ENCODE assay signal across 8 cellular contexts in genomic region chr16:28845173-28846079, GRCh38. TPM values are rescaled to one million over a fixed set of nuclear protein-coding genes. Genes with fewer than 3 reads are reported as not detected.
DNase-seq lines count a peak whose midpoint lies in the region; ATAC-seq and TF ChIP-seq lines count a peak whose summit lies in the region.

No MANE protein-coding gene starts in this region.

- H3K9me3 Mint-ChIP-seq in activated T-cell treated with anti-CD3 and anti-CD28 coated beads, Interleukin-2, amount 50 U/mL, for 72 hours: no peaks in the 10 kb centered on the region

- H3K36me3 Mint-ChIP-seq in activated T-cell treated with anti-CD3 and anti-CD28 coated beads, Interleukin-2, amount 50 U/mL, for 72 hours (ENCODE audit: insufficient read depth in 2 of 2): peaks cover 0 to 6% of the 10 kb centered on the region in 2 donors

- DNase-seq in heart left ventricle (no peak), Right ventricle myocardium inferior (ENCODE audit: missing footprints) (no peak), LHCN-M2 (ENCODE audit: low read depth) (peak; percentile 32), glomerular visceral epithelial cell (ENCODE audit: extremely low spot score) (peak; percentile 46), renal cortical epithelial cell (ENCODE audit: low read depth) (peak; percentile 56)
- peak; percentile 50 to 57 for DNase-seq in activated T-cell treated with anti-CD3 and anti-CD28 coated beads, Interleukin-2, amount 50 U/mL, for 72 hours

- peaks cover 0 to 25% (median 18%) of the 10 kb centered on the region in 12 donors for H3K4me1 ChIP-seq in heart left ventricle

- 22 to 32% (median 24%) methylated on average over 21 to 28 of the region's 28 CpGs for WGBS in heart left ventricle, 4 donors

- peak overlapping the region; percentile 95 for H3K27ac Mint-ChIP-seq in activated T-cell treated with anti-CD3 and anti-CD28 coated beads, Interleukin-2, amount 50 U/mL, for 72 hours

- TF ChIP-seq POLR2A in heart left ventricle (IDR thresholded peaks at IDR 0.05): no peak

- intact Hi-C loops in heart left ventricle (cut with DNase I) (loop anchor here in 9 of 10 donors (1.0 to 5.0 kb wide), 12 partner anchors 15 to 129 kb away; partner anchors contain the start of genes SH2B1 (in 6 of the 9), ATXN2L (in 3 of the 9), NFATC2IP (in 1 of the 9) and RABEP2 (in 1 of the 9)), Right ventricle myocardium inferior (cut with DNase I) (loop anchor here (1.0 to 10.0 kb wide), 5 partner anchors 18 to 351 kb away; partner anchors contain the start of genes APOBR, CLN3, RABEP2 and SH2B1)

- no peaks in the 10 kb centered on the region for H3K9me3 ChIP-seq in heart left ventricle

- peaks cover 28% of the 10 kb centered on the region for H3K4me1 Mint-ChIP-seq in activated T-cell treated with anti-CD3 and anti-CD28 coated beads, Interleukin-2, amount 50 U/mL, for 72 hours (ENCODE audit: low read depth)

- peak overlapping the region in 11 of 12 donors; percentile 73 to 96 (median 90) for H3K27ac ChIP-seq in heart left ventricle

- ATAC-seq in heart left ventricle (no peak), Right ventricle myocardium inferior (no peak), GM21423 (IDR thresholded peaks at IDR 0.05; ENCODE audit: unreplicated experiment) (no peak), GM19023 (IDR thresholded peaks at IDR 0.05; ENCODE audit: unreplicated experiment) (no peak)
- ATAC-seq in activated T-cell treated with anti-CD3 and anti-CD28 coated beads, Interleukin-2, amount 50 U/mL, for 72 hours (replicated peaks in 1 of 2): peak; percentile 8

- H3K27me3 Mint-ChIP-seq in activated T-cell treated with anti-CD3 and anti-CD28 coated beads, Interleukin-2, amount 50 U/mL, for 72 hours (ENCODE audit: low read depth): no peaks in the 10 kb centered on the region

- H3K36me3 ChIP-seq in heart left ventricle: peaks cover 0 to 42% (median 39%) of the 10 kb centered on the region in 9 donors

- H3K27me3 ChIP-seq in heart left ventricle: no peaks in the 10 kb centered on the region

- H3K4me3 ChIP-seq in heart left ventricle: peak overlapping the region; percentile 63 to 100 (median 85)

- TF ChIP-seq CTCF in heart left ventricle (IDR thresholded peaks at IDR 0.05): no peak

- H3K4me3 Mint-ChIP-seq in activated T-cell treated with anti-CD3 and anti-CD28 coated beads, Interleukin-2, amount 50 U/mL, for 72 hours: peak overlapping the region; percentile 95 to 98

RNA-seq across cellular contexts. Expression of gene TUFM, which starts 0.7 kb away (rescaled TPM):
- total RNA-seq in heart left ventricle (100 to 1,000 TPM; 179 to 250 (median 225) TPM), Right ventricle myocardium inferior (252 TPM), LHCN-M2 (2014; rRNA removed) (147 and 166 TPM in 2 replicates), renal cortical epithelial cell (129 and 130 TPM in 2 replicates)
- polyA plus RNA-seq in heart left ventricle: 100 to 1,000 TPM; 281 to 384 TPM
- 182 TPM for polyA plus RNA-seq in LHCN-M2 (2012)
- total RNA-seq in activated T-cell treated with anti-CD3 and anti-CD28 coated beads, Interleukin-2, amount 50 U/mL, for 72 hours: 100 to 1,000 TPM; 172 to 220 TPM

RNA-seq across cellular contexts. Expression of gene SH2B1, which starts 18.2 kb away (rescaled TPM):
- total RNA-seq in heart left ventricle (10 to 100 TPM; 27.5 to 47.1 (median 34.7) TPM), Right ventricle myocardium inferior (41.3 TPM), LHCN-M2 (2014; rRNA removed) (28.4 and 29.3 TPM in 2 replicates), renal cortical epithelial cell (10.8 and 21.4 TPM in 2 replicates)
- 10 to 100 TPM; 34.6 to 43.0 TPM for polyA plus RNA-seq in heart left ventricle
- polyA plus RNA-seq in LHCN-M2 (2012): 32.2 TPM
- 10 to 100 TPM; 46.7 to 48.1 TPM for total RNA-seq in activated T-cell treated with anti-CD3 and anti-CD28 coated beads, Interleukin-2, amount 50 U/mL, for 72 hours

RNA-seq across cellular contexts. Expression of gene ATXN2L, which starts 22.6 kb away (rescaled TPM):
- total RNA-seq in heart left ventricle (10 to 100 TPM; 33.7 to 73.9 (median 44.8) TPM), Right ventricle myocardium inferior (46.3 TPM), LHCN-M2 (2014; rRNA removed) (41.7 and 54.5 TPM in 2 replicates), renal cortical epithelial cell (26.6 and 92.6 TPM in 2 replicates)
- 10 to 100 TPM; 43.5 to 48.9 TPM for polyA plus RNA-seq in heart left ventricle
- polyA plus RNA-seq in LHCN-M2 (2012): 60.7 TPM
- total RNA-seq in activated T-cell treated with anti-CD3 and anti-CD28 coated beads, Interleukin-2, amount 50 U/mL, for 72 hours: 100 to 1,000 TPM; 456 to 594 TPM

RNA-seq across cellular contexts. Expression of gene ATP2A1, which starts 32.9 kb away (rescaled TPM):
- under 1 TPM in 5 of 9 donors, not detected in 4; 0.15 to 0.63 (median 0.52) TPM for total RNA-seq in heart left ventricle
- polyA plus RNA-seq in heart left ventricle: under 1 TPM; 0.06 to 0.19 TPM
- 0.11 TPM for total RNA-seq in Right ventricle myocardium inferior
- 0.92 and 0.96 TPM in 2 replicates for total RNA-seq in LHCN-M2 (2014; rRNA removed)
- 1.4 TPM for polyA plus RNA-seq in LHCN-M2 (2012)
- 1 to 10 TPM; 6.1 to 8.4 TPM for total RNA-seq in activated T-cell treated with anti-CD3 and anti-CD28 coated beads, Interleukin-2, amount 50 U/mL, for 72 hours
- 0.10 TPM in 1 of 2 replicates, not detected in the other for total RNA-seq in renal cortical epithelial cell

Comparison
In these comparisons a context has a peak if more than half of its experiments do, and no peak if none do; other contexts are left out.
1. ATAC-seq: peak in activated T-cell treated with anti-CD3 and anti-CD28 coated beads, Interleukin-2, amount 50 U/mL, for 72 hours (2 of 2); none in heart left ventricle (0 of 4), Right ventricle myocardium inferior (single experiment), GM21423 (single experiment) and GM19023 (single experiment).
2. DNase-seq: peak in LHCN-M2 (single experiment), activated T-cell treated with anti-CD3 and anti-CD28 coated beads, Interleukin-2, amount 50 U/mL, for 72 hours (2 of 2), glomerular visceral epithelial cell (single experiment) and renal cortical epithelial cell (single experiment); none in heart left ventricle (0 of 5) and Right ventricle myocardium inferior (single experiment).